Comparison of ENCODE assay signal across 8 cellular contexts in the genomic region with DNA sequence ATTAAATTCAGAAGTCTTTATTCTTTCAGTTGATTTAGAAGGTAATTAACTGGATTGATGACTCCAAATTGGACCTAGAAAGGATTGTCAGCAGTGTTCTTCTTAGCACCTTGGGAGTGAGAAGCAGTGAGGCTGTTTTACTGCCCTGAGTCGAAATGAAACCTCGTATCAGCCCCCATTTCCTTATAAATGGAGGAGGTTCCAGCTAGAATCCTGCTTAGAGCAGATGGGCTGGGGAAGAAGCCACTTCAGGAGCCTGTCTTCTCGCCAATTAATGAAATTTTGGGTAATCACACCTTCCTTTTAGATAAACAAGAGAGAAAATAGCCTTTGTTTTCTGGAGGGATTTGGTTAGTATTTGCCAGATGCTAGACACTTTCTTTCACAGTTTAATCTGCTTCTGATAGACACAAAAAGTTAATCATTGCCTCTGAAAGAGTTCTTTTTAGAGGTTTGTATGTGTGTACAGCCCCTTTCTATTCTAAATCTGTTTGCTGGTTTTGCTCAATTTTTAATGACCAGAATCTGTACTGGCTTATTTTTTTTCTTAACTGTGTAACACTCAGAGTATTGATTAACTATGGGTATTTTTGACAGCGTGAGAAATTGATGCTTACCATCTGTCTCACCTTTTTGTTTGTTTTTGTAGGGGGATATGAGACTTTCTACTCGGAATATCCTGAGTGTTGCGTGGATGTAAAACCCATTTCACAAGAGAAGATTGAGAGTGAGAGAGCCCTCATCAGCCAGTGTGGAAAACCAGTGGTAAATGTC. TPM values are rescaled to one million over a fixed set of nuclear protein-coding genes. Genes with fewer than 3 reads are reported as not detected.
DNase-seq lines count a peak whose midpoint lies in the region; ATAC-seq and FAIRE-seq lines count a peak whose summit lies in the region.

No MANE protein-coding gene starts in this region.

- peak overlapping the region; percentile 92 for H3K27ac Mint-ChIP-seq in activated CD4-positive, alpha-beta T cell treated with anti-CD3 and anti-CD28 coated beads, Interleukin-2, amount 10 ng/mL, durations not matched to agents 24 days and 14 days
- peak overlapping the region; percentile 92 for H3K27ac Mint-ChIP-seq in stimulated activated naive B cell treated with anti-CD40 and anti-IgM and Interleukin-4, amounts not matched to agents 10 μg/mL and 1 μg/mL and 100 μg/mL, for 72 hours

- peak; percentile 70 for DNase-seq in activated CD4-positive, alpha-beta T cell treated with anti-CD3 and anti-CD28 coated beads, Interleukin-2, amount 10 ng/mL, durations not matched to agents 24 days and 14 days
- no peak for DNase-seq in activated CD4-positive, alpha-beta T cell treated with anti-CD3 and anti-CD28 coated beads for 1 hour
- DNase-seq in SJSA1 (ENCODE audit: low read depth in 1 of 2, low spot score in 2 of 2) (no peak), aorta (no peak), DMS53 (lab: John Stamatoyannopoulos, UW) (no peak), urothelium cell line (ENCODE audit: low spot score) (no peak)
- no peak for DNase-seq in stimulated activated naive B cell treated with anti-CD40 and anti-IgM and Interleukin-4, amounts not matched to agents 10 μg/mL and 1 μg/mL and 100 μg/mL, for 72 hours

- no peaks in the 10 kb centered on the region for H3K27me3 ChIP-seq in SJSA1 (replicated peaks)
- H3K27me3 ChIP-seq in esophagus (ENCODE audit: control insufficient read depth in 1 of 2, insufficient read depth in 2 of 2, low read length in 2 of 2), result no peaks in the 10 kb centered on the region
- peaks cover 0 to 2% of the 10 kb centered on the region in 2 donors for H3K27me3 ChIP-seq in aorta (ENCODE audit: control insufficient read depth in 1 of 2, insufficient read depth in 2 of 2, low read length in 1 of 2)

- H3K9me3 ChIP-seq in SJSA1 (replicated peaks), result no peaks in the 10 kb centered on the region
- H3K9me3 ChIP-seq in esophagus (ENCODE audit: control insufficient read depth in 2 of 2, insufficient read depth in 1 of 2, low read depth in 1 of 2, low read length in 1 of 2), result no peaks in the 10 kb centered on the region
- no peaks in the 10 kb centered on the region for H3K9me3 ChIP-seq in aorta (ENCODE audit: control insufficient read depth, low read length)

- H3K4me3 ChIP-seq in SJSA1, result no peak overlapping the region
- peak overlapping the region in 1 of 2 donors; percentile 80 for H3K4me3 ChIP-seq in esophagus (ENCODE audit: low read depth in 1 of 2, low read length in 2 of 2)
- H3K4me3 ChIP-seq in aorta (ENCODE audit: low read length in 2 of 2), result no peak overlapping the region

- H3K27me3 Mint-ChIP-seq in activated CD4-positive, alpha-beta T cell treated with anti-CD3 and anti-CD28 coated beads, Interleukin-2, amount 10 ng/mL, durations not matched to agents 24 days and 14 days, result no peaks in the 10 kb centered on the region
- H3K27me3 Mint-ChIP-seq in stimulated activated naive B cell treated with anti-CD40 and anti-IgM and Interleukin-4, amounts not matched to agents 10 μg/mL and 1 μg/mL and 100 μg/mL, for 72 hours, result no peaks in the 10 kb centered on the region

- H3K36me3 ChIP-seq in SJSA1 (peaks cover 50% of the 10 kb centered on the region), esophagus (ENCODE audit: control insufficient read depth in 2 of 2, insufficient read depth in 2 of 2, low read length in 1 of 2) (no peaks in the 10 kb centered on the region), aorta (ENCODE audit: control insufficient read depth in 1 of 2, insufficient read depth in 2 of 2, low read length in 1 of 2) (no peaks in the 10 kb centered on the region)

- WGBS in esophagus, 2 donors, result 40 to 52% methylated on average over 6 of the region's 6 CpGs
- 85 to 88% methylated on average over 6 of the region's 6 CpGs for WGBS in aorta, 2 donors

- intact Hi-C loops in activated CD4-positive, alpha-beta T cell treated with anti-CD3 and anti-CD28 coated beads, Interleukin-2, amount 10 ng/mL, durations not matched to agents 24 days and 14 days (cut with micrococcal nuclease), result loop anchor here (2.0 to 10.0 kb wide), 2 partner anchors 363 to 417 kb away; partner anchors contain the start of genes BBIP1 and SHOC2
- intact Hi-C loops in aorta (cut with DNase I), result loop anchor here in 1 of 2 donors (5.0 kb wide), 1 partner anchor 195 kb away; no protein-coding TSS in a partner anchor

- H3K4me1 ChIP-seq in SJSA1 (replicated peaks) (peaks cover 68% of the 10 kb centered on the region), esophagus (ENCODE audit: control insufficient read depth in 2 of 2, insufficient read depth in 2 of 2, low read length in 1 of 2) (peaks cover 3 to 10% of the 10 kb centered on the region in 2 donors), aorta (ENCODE audit: control insufficient read depth in 1 of 2, insufficient read depth in 2 of 2, low read length in 2 of 2) (no peaks in the 10 kb centered on the region)

- no peak for ATAC-seq in stimulated activated naive B cell treated with anti-CD40 and anti-IgM and Interleukin-4, amounts not matched to agents 10 μg/mL and 1 μg/mL and 100 μg/mL, for 72 hours (replicated peaks)
- no peak for ATAC-seq in aorta (ENCODE audit: low FRiP score)

- no peak for FAIRE-seq in urothelium cell line (lab: Jason Lieb, UNC)

- H3K36me3 Mint-ChIP-seq in activated CD4-positive, alpha-beta T cell treated with anti-CD3 and anti-CD28 coated beads, Interleukin-2, amount 10 ng/mL, durations not matched to agents 24 days and 14 days (ENCODE audit: low read depth), result peaks cover 85% of the 10 kb centered on the region
- H3K36me3 Mint-ChIP-seq in stimulated activated naive B cell treated with anti-CD40 and anti-IgM and Interleukin-4, amounts not matched to agents 10 μg/mL and 1 μg/mL and 100 μg/mL, for 72 hours, result peaks cover 33 to 43% of the 10 kb centered on the region in 2 donors

- H3K27ac ChIP-seq in SJSA1 (peak overlapping the region; percentile 7), esophagus (ENCODE audit: low read depth in 2 of 2, low read length in 1 of 2) (peak overlapping the region; percentile 62 to 84), aorta (ENCODE audit: low read depth in 1 of 2, low read length in 2 of 2) (no peak overlapping the region)

- peaks cover 75% of the 10 kb centered on the region for H3K4me1 Mint-ChIP-seq in activated CD4-positive, alpha-beta T cell treated with anti-CD3 and anti-CD28 coated beads, Interleukin-2, amount 10 ng/mL, durations not matched to agents 24 days and 14 days
- peaks cover 61 to 89% of the 10 kb centered on the region in 2 donors for H3K4me1 Mint-ChIP-seq in stimulated activated naive B cell treated with anti-CD40 and anti-IgM and Interleukin-4, amounts not matched to agents 10 μg/mL and 1 μg/mL and 100 μg/mL, for 72 hours

- peak overlapping the region; percentile 99 for H3K4me3 Mint-ChIP-seq in activated CD4-positive, alpha-beta T cell treated with anti-CD3 and anti-CD28 coated beads, Interleukin-2, amount 10 ng/mL, durations not matched to agents 24 days and 14 days
- H3K4me3 Mint-ChIP-seq in stimulated activated naive B cell treated with anti-CD40 and anti-IgM and Interleukin-4, amounts not matched to agents 10 μg/mL and 1 μg/mL and 100 μg/mL, for 72 hours, result peak overlapping the region; percentile 92 to 95

- H3K9me3 Mint-ChIP-seq in activated CD4-positive, alpha-beta T cell treated with anti-CD3 and anti-CD28 coated beads, Interleukin-2, amount 10 ng/mL, durations not matched to agents 24 days and 14 days, result no peaks in the 10 kb centered on the region
- H3K9me3 Mint-ChIP-seq in stimulated activated naive B cell treated with anti-CD40 and anti-IgM and Interleukin-4, amounts not matched to agents 10 μg/mL and 1 μg/mL and 100 μg/mL, for 72 hours, result no peaks in the 10 kb centered on the region

RNA-seq across cellular contexts. Expression of gene DUSP5, which starts 4.6 kb away (rescaled TPM):
- 76.0 and 79.9 TPM in 2 replicates for total RNA-seq in activated CD4-positive, alpha-beta T cell treated with anti-CD3 and anti-CD28 coated beads, Interleukin-2, amount 10 ng/mL, durations not matched to agents 24 days and 14 days
- 12.9 and 18.9 TPM in 2 replicates for total RNA-seq in SJSA1 (2014; rRNA removed; shearing (Covaris generic))
- polyA plus RNA-seq in esophagus (100 to 1,000 TPM in 1 of 2 donors, 10 to 100 TPM in 1; 33.8 to 107 TPM), aorta (1 to 10 TPM; 3.8 to 4.0 TPM)
- total RNA-seq in aorta, result 10 to 100 TPM; 10.4 to 30.3 TPM

Comparison
In these comparisons a context has a peak if more than half of its experiments do, and no peak if none do; other contexts are left out.
1. H3K27ac ChIP-seq: peak in SJSA1 (single experiment) and esophagus (2 of 2); none in aorta (0 of 2).